In the genomic region with DNA sequence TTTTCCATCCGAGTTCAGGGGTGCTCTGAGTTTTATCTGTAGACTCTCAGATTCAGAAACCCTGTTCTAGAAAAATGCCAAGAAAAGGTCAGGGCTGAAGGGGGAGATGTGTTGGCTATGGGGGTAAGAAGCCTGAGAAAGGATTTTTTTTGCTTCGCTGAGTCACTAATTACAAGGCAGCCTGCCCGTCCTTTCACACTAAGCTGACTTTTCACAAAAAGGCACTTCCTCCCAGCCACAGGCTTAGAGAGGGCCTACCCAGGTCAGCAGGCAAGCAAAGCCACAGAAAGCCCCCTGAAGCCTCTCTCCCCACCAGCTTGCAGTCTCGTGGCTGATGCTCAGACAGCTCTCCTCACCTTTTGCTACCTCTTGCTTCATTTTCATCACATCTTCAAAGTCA, we compare ENCODE assay signal across 1 cellular context.
TF ChIP-seq lines count a peak whose summit lies in the region.

No MANE protein-coding gene starts in this region.

TF ChIP-seq in GM12878, 131 proteins besides CTCF, POLR2A, EP300 and RAD21 (continued from another document and continues in another):
- TF ChIP-seq, protein P1, sequence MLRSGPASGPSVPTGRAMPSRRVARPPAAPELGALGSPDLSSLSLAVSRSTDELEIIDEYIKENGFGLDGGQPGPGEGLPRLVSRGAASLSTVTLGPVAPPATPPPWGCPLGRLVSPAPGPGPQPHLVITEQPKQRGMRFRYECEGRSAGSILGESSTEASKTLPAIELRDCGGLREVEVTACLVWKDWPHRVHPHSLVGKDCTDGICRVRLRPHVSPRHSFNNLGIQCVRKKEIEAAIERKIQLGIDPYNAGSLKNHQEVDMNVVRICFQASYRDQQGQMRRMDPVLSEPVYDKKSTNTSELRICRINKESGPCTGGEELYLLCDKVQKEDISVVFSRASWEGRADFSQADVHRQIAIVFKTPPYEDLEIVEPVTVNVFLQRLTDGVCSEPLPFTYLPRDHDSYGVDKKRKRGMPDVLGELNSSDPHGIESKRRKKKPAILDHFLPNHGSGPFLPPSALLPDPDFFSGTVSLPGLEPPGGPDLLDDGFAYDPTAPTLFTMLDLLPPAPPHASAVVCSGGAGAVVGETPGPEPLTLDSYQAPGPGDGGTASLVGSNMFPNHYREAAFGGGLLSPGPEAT (IDR thresholded peaks at IDR 0.05; ENCODE audit: low read depth) = peak; percentile 42; the same call in 1 of the 2 replicates
- TF ChIP-seq ESRRA (IDR thresholded peaks at IDR 0.05; ENCODE audit: low read length) (no peak), GATAD2B (conservative IDR thresholded peaks at IDR 0.05; ENCODE audit: low read depth) (no peak), TCF7 (IDR thresholded peaks at IDR 0.05; ENCODE audit: borderline replicate concordance) (no peak), ZNF207 (IDR thresholded peaks at IDR 0.05; ENCODE audit: borderline replicate concordance) (no peak), ZNF24 (IDR thresholded peaks at IDR 0.05) (no peak), SMC3 (IDR thresholded peaks at IDR 0.05; ENCODE audit: borderline replicate concordance, low read length) (no peak), NR2F1 (conservative IDR thresholded peaks at IDR 0.05) (peak; percentile 80), EED (IDR thresholded peaks at IDR 0.05; ENCODE audit: low read depth) (no peak), IRF4 (IDR thresholded peaks at IDR 0.05; ENCODE audit: low read depth, low read length) (no peak), CHD1 (IDR thresholded peaks at IDR 0.05; ENCODE audit: low read depth, low read length) (no peak), ZSCAN29 (IDR thresholded peaks at IDR 0.05) (no peak), KDM1A (IDR thresholded peaks at IDR 0.05; ENCODE audit: borderline replicate concordance) (no peak), GABPA (IDR thresholded peaks at IDR 0.05; ENCODE audit: low read depth) (no peak), MTA2 (IDR thresholded peaks at IDR 0.05; ENCODE audit: low read depth) (peak; percentile 67), FOS (IDR thresholded peaks at IDR 0.05; ENCODE audit: borderline replicate concordance, extremely low read depth, insufficient read length) (no peak), JUNB (IDR thresholded peaks at IDR 0.05) (no peak), RUNX3 (IDR thresholded peaks at IDR 0.05; ENCODE audit: low read length) (peak; percentile 71), FOXM1 (IDR thresholded peaks at IDR 0.05; ENCODE audit: low read depth, low read length) (no peak), NFYA (IDR thresholded peaks at IDR 0.05; ENCODE audit: borderline replicate concordance, low read depth, low read length) (no peak), SPI1 (IDR thresholded peaks at IDR 0.05; ENCODE audit: borderline replicate concordance, insufficient read depth, low read depth, low read length) (peak; percentile 74), YBX1 (IDR thresholded peaks at IDR 0.05) (no peak), MXI1 (IDR thresholded peaks at IDR 0.05; ENCODE audit: low read depth, low read length) (no peak), WRNIP1 (IDR thresholded peaks at IDR 0.05; ENCODE audit: borderline replicate concordance, low read depth, low read length) (no peak), EZH2 (IDR thresholded peaks at IDR 0.05; ENCODE audit: borderline replicate concordance, control insufficient read depth, low read depth, low read length) (no peak), ZBED1 (IDR thresholded peaks at IDR 0.05; ENCODE audit: borderline replicate concordance) (no peak), CREM (IDR thresholded peaks at IDR 0.05; ENCODE audit: low read depth) (no peak)
- TF ChIP-seq, protein P2, sequence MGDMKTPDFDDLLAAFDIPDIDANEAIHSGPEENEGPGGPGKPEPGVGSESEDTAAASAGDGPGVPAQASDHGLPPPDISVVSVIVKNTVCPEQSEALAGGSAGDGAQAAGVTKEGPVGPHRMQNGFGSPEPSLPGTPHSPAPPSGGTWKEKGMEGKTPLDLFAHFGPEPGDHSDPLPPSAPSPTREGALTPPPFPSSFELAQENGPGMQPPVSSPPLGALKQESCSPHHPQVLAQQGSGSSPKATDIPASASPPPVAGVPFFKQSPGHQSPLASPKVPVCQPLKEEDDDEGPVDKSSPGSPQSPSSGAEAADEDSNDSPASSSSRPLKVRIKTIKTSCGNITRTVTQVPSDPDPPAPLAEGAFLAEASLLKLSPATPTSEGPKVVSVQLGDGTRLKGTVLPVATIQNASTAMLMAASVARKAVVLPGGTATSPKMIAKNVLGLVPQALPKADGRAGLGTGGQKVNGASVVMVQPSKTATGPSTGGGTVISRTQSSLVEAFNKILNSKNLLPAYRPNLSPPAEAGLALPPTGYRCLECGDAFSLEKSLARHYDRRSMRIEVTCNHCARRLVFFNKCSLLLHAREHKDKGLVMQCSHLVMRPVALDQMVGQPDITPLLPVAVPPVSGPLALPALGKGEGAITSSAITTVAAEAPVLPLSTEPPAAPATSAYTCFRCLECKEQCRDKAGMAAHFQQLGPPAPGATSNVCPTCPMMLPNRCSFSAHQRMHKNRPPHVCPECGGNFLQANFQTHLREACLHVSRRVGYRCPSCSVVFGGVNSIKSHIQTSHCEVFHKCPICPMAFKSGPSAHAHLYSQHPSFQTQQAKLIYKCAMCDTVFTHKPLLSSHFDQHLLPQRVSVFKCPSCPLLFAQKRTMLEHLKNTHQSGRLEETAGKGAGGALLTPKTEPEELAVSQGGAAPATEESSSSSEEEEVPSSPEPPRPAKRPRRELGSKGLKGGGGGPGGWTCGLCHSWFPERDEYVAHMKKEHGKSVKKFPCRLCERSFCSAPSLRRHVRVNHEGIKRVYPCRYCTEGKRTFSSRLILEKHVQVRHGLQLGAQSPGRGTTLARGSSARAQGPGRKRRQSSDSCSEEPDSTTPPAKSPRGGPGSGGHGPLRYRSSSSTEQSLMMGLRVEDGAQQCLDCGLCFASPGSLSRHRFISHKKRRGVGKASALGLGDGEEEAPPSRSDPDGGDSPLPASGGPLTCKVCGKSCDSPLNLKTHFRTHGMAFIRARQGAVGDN (IDR thresholded peaks at IDR 0.05) = peak; percentile 50; the same call in 1 of the 2 replicates
- TF ChIP-seq, protein P3, sequence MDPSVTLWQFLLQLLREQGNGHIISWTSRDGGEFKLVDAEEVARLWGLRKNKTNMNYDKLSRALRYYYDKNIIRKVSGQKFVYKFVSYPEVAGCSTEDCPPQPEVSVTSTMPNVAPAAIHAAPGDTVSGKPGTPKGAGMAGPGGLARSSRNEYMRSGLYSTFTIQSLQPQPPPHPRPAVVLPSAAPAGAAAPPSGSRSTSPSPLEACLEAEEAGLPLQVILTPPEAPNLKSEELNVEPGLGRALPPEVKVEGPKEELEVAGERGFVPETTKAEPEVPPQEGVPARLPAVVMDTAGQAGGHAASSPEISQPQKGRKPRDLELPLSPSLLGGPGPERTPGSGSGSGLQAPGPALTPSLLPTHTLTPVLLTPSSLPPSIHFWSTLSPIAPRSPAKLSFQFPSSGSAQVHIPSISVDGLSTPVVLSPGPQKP (IDR thresholded peaks at IDR 0.05; ENCODE audit: low read depth, low read length) = no peak
- TF ChIP-seq, protein P4, sequence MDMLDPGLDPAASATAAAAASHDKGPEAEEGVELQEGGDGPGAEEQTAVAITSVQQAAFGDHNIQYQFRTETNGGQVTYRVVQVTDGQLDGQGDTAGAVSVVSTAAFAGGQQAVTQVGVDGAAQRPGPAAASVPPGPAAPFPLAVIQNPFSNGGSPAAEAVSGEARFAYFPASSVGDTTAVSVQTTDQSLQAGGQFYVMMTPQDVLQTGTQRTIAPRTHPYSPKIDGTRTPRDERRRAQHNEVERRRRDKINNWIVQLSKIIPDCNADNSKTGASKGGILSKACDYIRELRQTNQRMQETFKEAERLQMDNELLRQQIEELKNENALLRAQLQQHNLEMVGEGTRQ (IDR thresholded peaks at IDR 0.05; ENCODE audit: borderline replicate concordance, low read depth, low read length) = no peak
- TF ChIP-seq, protein P5, sequence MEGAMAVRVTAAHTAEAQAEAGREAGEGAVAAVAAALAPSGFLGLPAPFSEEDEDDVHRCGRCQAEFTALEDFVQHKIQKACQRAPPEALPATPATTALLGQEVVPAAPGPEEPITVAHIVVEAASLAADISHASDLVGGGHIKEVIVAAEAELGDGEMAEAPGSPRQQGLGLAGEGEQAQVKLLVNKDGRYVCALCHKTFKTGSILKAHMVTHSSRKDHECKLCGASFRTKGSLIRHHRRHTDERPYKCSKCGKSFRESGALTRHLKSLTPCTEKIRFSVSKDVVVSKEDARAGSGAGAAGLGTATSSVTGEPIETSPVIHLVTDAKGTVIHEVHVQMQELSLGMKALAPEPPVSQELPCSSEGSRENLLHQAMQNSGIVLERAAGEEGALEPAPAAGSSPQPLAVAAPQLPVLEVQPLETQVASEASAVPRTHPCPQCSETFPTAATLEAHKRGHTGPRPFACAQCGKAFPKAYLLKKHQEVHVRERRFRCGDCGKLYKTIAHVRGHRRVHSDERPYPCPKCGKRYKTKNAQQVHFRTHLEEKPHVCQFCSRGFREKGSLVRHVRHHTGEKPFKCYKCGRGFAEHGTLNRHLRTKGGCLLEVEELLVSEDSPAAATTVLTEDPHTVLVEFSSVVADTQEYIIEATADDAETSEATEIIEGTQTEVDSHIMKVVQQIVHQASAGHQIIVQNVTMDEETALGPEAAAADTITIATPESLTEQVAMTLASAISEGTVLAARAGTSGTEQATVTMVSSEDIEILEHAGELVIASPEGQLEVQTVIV (IDR thresholded peaks at IDR 0.05; ENCODE audit: borderline replicate concordance, partially characterized antibody) = no peak
- TF ChIP-seq, protein P6, sequence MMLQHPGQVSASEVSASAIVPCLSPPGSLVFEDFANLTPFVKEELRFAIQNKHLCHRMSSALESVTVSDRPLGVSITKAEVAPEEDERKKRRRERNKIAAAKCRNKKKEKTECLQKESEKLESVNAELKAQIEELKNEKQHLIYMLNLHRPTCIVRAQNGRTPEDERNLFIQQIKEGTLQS (IDR thresholded peaks at IDR 0.05; ENCODE audit: borderline replicate concordance, extremely low read depth, low read depth, low read length) = no peak
- TF ChIP-seq, protein P7, sequence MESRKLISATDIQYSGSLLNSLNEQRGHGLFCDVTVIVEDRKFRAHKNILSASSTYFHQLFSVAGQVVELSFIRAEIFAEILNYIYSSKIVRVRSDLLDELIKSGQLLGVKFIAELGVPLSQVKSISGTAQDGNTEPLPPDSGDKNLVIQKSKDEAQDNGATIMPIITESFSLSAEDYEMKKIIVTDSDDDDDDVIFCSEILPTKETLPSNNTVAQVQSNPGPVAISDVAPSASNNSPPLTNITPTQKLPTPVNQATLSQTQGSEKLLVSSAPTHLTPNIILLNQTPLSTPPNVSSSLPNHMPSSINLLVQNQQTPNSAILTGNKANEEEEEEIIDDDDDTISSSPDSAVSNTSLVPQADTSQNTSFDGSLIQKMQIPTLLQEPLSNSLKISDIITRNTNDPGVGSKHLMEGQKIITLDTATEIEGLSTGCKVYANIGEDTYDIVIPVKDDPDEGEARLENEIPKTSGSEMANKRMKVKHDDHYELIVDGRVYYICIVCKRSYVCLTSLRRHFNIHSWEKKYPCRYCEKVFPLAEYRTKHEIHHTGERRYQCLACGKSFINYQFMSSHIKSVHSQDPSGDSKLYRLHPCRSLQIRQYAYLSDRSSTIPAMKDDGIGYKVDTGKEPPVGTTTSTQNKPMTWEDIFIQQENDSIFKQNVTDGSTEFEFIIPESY (IDR thresholded peaks at IDR 0.05) = no peak
- TF ChIP-seq, protein P8, sequence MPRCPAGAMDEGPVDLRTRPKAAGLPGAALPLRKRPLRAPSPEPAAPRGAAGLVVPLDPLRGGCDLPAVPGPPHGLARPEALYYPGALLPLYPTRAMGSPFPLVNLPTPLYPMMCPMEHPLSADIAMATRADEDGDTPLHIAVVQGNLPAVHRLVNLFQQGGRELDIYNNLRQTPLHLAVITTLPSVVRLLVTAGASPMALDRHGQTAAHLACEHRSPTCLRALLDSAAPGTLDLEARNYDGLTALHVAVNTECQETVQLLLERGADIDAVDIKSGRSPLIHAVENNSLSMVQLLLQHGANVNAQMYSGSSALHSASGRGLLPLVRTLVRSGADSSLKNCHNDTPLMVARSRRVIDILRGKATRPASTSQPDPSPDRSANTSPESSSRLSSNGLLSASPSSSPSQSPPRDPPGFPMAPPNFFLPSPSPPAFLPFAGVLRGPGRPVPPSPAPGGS (IDR thresholded peaks at IDR 0.05; ENCODE audit: borderline replicate concordance, insufficient read depth, low read depth, low read length, poor library complexity, severe bottlenecking) = no peak
- TF ChIP-seq, protein P9, sequence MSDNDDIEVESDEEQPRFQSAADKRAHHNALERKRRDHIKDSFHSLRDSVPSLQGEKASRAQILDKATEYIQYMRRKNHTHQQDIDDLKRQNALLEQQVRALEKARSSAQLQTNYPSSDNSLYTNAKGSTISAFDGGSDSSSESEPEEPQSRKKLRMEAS (IDR thresholded peaks at IDR 0.05; ENCODE audit: low read depth, low read length) = no peak
- TF ChIP-seq, protein P10, sequence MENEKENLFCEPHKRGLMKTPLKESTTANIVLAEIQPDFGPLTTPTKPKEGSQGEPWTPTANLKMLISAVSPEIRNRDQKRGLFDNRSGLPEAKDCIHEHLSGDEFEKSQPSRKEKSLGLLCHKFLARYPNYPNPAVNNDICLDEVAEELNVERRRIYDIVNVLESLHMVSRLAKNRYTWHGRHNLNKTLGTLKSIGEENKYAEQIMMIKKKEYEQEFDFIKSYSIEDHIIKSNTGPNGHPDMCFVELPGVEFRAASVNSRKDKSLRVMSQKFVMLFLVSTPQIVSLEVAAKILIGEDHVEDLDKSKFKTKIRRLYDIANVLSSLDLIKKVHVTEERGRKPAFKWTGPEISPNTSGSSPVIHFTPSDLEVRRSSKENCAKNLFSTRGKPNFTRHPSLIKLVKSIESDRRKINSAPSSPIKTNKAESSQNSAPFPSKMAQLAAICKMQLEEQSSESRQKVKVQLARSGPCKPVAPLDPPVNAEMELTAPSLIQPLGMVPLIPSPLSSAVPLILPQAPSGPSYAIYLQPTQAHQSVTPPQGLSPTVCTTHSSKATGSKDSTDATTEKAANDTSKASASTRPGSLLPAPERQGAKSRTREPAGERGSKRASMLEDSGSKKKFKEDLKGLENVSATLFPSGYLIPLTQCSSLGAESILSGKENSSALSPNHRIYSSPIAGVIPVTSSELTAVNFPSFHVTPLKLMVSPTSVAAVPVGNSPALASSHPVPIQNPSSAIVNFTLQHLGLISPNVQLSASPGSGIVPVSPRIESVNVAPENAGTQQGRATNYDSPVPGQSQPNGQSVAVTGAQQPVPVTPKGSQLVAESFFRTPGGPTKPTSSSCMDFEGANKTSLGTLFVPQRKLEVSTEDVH (IDR thresholded peaks at IDR 0.05; ENCODE audit: low read depth, partially characterized antibody) = no peak
- TF ChIP-seq, protein P11, sequence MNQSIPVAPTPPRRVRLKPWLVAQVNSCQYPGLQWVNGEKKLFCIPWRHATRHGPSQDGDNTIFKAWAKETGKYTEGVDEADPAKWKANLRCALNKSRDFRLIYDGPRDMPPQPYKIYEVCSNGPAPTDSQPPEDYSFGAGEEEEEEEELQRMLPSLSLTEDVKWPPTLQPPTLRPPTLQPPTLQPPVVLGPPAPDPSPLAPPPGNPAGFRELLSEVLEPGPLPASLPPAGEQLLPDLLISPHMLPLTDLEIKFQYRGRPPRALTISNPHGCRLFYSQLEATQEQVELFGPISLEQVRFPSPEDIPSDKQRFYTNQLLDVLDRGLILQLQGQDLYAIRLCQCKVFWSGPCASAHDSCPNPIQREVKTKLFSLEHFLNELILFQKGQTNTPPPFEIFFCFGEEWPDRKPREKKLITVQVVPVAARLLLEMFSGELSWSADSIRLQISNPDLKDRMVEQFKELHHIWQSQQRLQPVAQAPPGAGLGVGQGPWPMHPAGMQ (IDR thresholded peaks at IDR 0.05; ENCODE audit: borderline replicate concordance) = no peak
